Comparison of ENCODE assay signal across 8 cellular contexts in the genomic region with DNA sequence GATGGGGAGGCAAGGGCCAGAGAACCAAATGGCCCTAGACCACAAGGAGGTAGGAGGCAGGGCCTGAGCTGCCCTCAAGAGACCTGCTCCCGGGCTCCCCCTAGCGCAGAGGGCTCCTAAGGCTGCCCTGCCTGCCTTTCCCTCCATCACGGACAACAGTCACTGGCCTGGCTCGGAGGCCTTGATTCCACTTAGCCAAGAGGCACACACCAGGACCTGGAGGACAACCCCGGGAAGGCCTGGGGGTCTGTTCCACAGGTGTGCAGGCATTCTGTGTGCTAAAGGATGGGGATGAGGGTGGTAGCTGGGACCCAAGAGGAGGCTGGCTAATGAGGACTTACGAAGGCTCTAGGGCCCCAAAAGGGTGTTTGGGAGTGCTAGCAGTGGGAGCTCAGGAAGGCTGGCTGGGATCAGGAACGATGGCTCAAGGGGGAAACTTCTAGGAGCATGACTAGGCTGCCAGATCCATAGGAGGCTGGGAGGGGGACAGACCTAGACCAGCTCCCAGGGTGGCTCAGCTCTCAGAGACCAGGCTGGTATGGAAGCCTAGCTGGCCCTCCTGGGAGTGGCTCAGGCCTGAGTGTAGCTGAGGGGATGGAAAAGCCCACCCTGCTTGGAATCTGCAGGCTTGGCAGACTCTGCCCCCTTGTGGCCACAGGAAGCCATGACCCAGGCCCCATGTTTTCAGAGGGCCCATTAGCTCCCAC. TPM values are rescaled to one million over a fixed set of nuclear protein-coding genes. Genes with fewer than 3 reads are reported as not detected.
DNase-seq lines count a peak whose midpoint lies in the region; ATAC-seq and TF ChIP-seq lines count a peak whose summit lies in the region.

No MANE protein-coding gene starts in this region.

- peak overlapping the region; percentile 90 for H3K4me2 ChIP-seq in parathyroid adenoma (ENCODE audit: low read length)

- H3K79me2 ChIP-seq in parathyroid adenoma, result no peaks in the 10 kb centered on the region

- H3K4me1 ChIP-seq in Peyer's patch (peaks cover 3 to 31% (median 12%) of the 10 kb centered on the region in 4 donors), parathyroid adenoma (peaks cover 20% of the 10 kb centered on the region)

- TF ChIP-seq CTCF in Peyer's patch (IDR thresholded peaks at IDR 0.05) (peak; percentile 68 to 80 (median 75)), parathyroid adenoma (IDR thresholded peaks at IDR 0.05) (peak; percentile 59)

- peak; percentile 24 for DNase-seq in DMS114 treated with DMSO at 0.1 percent for 48 hours (lab: John Stamatoyannopoulos, UW; ENCODE audit: unreplicated experiment)
- peak; percentile 31 for DNase-seq in KG1 (lab: John Stamatoyannopoulos, UW)
- DNase-seq in Peyer's patch, result peak; percentile 49 to 83 (median 77)
- peak; percentile 55 for DNase-seq in activated naive CD4-positive, alpha-beta T cell treated with Interleukin-2 at 50 U/mL for 16 hours
- DNase-seq in glomerular visceral epithelial cell (ENCODE audit: extremely low spot score), result peak; percentile 62

- no peaks in the 10 kb centered on the region for H3K27me3 ChIP-seq in Peyer's patch
- no peaks in the 10 kb centered on the region for H3K27me3 ChIP-seq in parathyroid adenoma (ENCODE audit: control insufficient read depth, insufficient read depth, low read length)

- H3K9me3 ChIP-seq in Peyer's patch, result no peaks in the 10 kb centered on the region
- no peaks in the 10 kb centered on the region for H3K9me3 ChIP-seq in parathyroid adenoma (ENCODE audit: control insufficient read depth, low read length)

- no peak overlapping the region for H3K9ac ChIP-seq in parathyroid adenoma

- no peak for TF ChIP-seq POLR2A in Peyer's patch (IDR thresholded peaks at IDR 0.05)

- ATAC-seq in HG03045 (IDR thresholded peaks at IDR 0.05; ENCODE audit: unreplicated experiment) (no peak), HG02763 (IDR thresholded peaks at IDR 0.05; ENCODE audit: unreplicated experiment) (no peak)

- H3K4me3 ChIP-seq in Peyer's patch (peak overlapping the region in 2 of 4 donors; percentile 20 to 44), parathyroid adenoma (ENCODE audit: low read depth, low read length) (peak overlapping the region; percentile 49)

- H2AFZ ChIP-seq in parathyroid adenoma, result peak overlapping the region; percentile 88

- no peak overlapping the region for H3K27ac ChIP-seq in Peyer's patch
- peak overlapping the region; percentile 66 for H3K27ac ChIP-seq in parathyroid adenoma

- H3K36me3 ChIP-seq in Peyer's patch, result no peaks in the 10 kb centered on the region
- H3K36me3 ChIP-seq in parathyroid adenoma (ENCODE audit: control insufficient read depth, insufficient read depth, low read length), result no peaks in the 10 kb centered on the region

RNA-seq across cellular contexts. Expression of gene ARTN, which starts 0.8 kb away (rescaled TPM):
- under 1 TPM in 1 of 4 donors, not detected in 3; 0.94 TPM for total RNA-seq in Peyer's patch

RNA-seq across cellular contexts. Expression of gene IPO13, which starts 12.3 kb away (rescaled TPM):
- total RNA-seq in Peyer's patch, result 10 to 100 TPM in 3 of 4 donors, 1 to 10 TPM in 1; 9.1 to 36.5 (median 32.0) TPM

RNA-seq across cellular contexts. Expression of gene DPH2, which starts 35.4 kb away (rescaled TPM):
- 100 to 1,000 TPM in 1 of 4 donors, 10 to 100 TPM in 3; 16.6 to 106 (median 38.6) TPM for total RNA-seq in Peyer's patch

RNA-seq across cellular contexts. Expression of gene ATP6V0B, which starts 40.3 kb away (rescaled TPM):
- total RNA-seq in Peyer's patch, result 100 to 1,000 TPM in 2 of 4 donors, 10 to 100 TPM in 2; 87.5 to 218 (median 122) TPM

RNA-seq across cellular contexts. Expression of gene B4GALT2, which starts 44.6 kb away (rescaled TPM):
- total RNA-seq in Peyer's patch, result 10 to 100 TPM in 3 of 4 donors, 1 to 10 TPM in 1; 8.2 to 28.9 (median 22.2) TPM

Comparison
In these comparisons a context has a peak if more than half of its experiments do, and no peak if none do; other contexts are left out.
1. DNase-seq: peak in every context shown above with its lines; median percentile 77 in Peyer's patch; 62 in glomerular visceral epithelial cell; 55 in activated naive CD4-positive, alpha-beta T cell treated with Interleukin-2 at 50 U/mL for 16 hours; 31 in KG1; 24 in DMS114 treated with DMSO at 0.1 percent for 48 hours.